1 cellular context compared by ENCODE assay signal in the genomic region with DNA sequence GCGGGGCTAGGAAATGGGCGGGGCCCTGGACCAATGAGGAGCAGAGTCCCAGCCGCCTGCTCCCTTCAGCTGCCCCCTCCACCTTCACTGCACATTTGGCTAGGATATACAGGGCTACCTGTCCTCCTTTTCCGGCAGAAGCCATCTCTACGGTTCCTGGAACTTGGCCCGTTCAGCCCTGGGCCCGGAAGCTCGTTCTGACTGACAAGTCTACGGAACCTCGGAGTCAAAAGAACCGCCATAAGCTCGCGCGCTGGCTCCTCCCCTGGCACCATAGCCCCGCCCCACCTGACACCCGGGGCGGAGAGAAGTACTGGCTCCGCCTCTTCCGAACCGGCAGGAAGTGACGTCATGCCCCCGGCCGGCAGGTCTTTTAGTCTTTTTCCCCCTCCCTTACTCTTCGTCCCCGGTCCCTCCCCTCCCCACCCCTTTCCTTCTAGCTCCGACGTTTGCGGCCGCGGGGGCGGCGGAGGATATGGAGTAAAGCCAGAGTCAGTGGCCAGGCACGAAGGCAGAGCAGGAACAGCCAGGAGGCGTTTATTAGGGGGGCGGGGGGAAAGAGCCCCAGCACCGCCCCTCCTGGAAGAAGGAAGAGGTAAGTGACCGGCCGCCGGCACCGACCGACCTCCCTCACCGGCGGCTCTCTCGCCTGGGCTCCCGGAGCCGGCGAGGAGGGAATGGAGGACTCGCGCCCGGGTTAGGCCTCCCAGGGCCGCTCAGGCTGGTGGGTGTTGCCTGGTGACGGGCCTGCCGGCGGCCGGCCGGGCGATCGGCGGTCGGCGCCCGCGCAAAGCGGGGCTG.
TF ChIP-seq lines count a peak whose summit lies in the region.

TSS of gene DEPDC4 (minus strand) at position 278 of the 801 bp plus-strand sequence. CDS start at position 275, 3 bp downstream.
TSS of gene SCYL2 (plus strand) at position 376 of the 801 bp plus-strand sequence. CDS start 15,794 bp downstream, outside the sequence.

TF ChIP-seq in neural cell, 6 proteins besides CTCF, POLR2A, EP300 and RAD21 (continued from another document):
- peak; percentile 70 for TF ChIP-seq MXI1 (conservative IDR thresholded peaks at IDR 0.05; ENCODE audit: poor library complexity, severe bottlenecking)
